ENCODE assay signal across 18 cellular contexts in genomic region chrX:50407976-50408375, GRCh38.
DNase-seq lines count a peak whose midpoint lies in the region; ATAC-seq, FAIRE-seq and TF ChIP-seq lines count a peak whose summit lies in the region.
"Had no signal": no experiment of that assay in that cellular context is flagged by ENCODE, and none has a peak within 500 bp of the region (broad histone marks: within the 10 kb centered on the region; RNA-seq: fewer than 3 reads in every experiment).

No MANE protein-coding gene starts in this region.

- FAIRE-seq in H1 (lab: Jason Lieb, UNC) = no peak
- FAIRE-seq: A204.1, D721Med, G401.6, GM12891, K562 had no signal

- no peak overlapping the region for H2AFZ ChIP-seq in H1 (ENCODE audit: low read length)

- CTCF ChIA-PET in H1 (lab: Charles Lee; ENCODE audit: partially characterized antibody) = interaction anchor here (0.7 to 1.7 kb wide), 9 partner anchors 10 to 274 kb away, joined by 3 to 7 read pairs (median 3); no protein-coding TSS in a partner anchor

- no peaks in the 10 kb centered on the region for H3K9me3 ChIP-seq in H1 (ENCODE audit: insufficient read depth in 2 of 2, low read depth in 1 of 2, low read length in 1 of 2)
- H3K9me3 ChIP-seq: Caco-2 had no signal

- H3K14ac ChIP-seq in H1 (ENCODE audit: insufficient read length) = no peak overlapping the region

- no peak overlapping the region for H2BK15ac ChIP-seq in H1 (ENCODE audit: low read length)

- no peak for TF ChIP-seq EP300 in H1 (IDR thresholded peaks at IDR 0.05; ENCODE audit: borderline replicate concordance in 1 of 2, low read depth in 2 of 2, low read length in 2 of 2)

- no peak overlapping the region for H4K8ac ChIP-seq in H1 (ENCODE audit: extremely low read depth, insufficient read depth, low read length)

- no peak overlapping the region for H3K23ac ChIP-seq in H1 (ENCODE audit: insufficient read length)

- H3K4ac ChIP-seq in H1 (replicated peaks; ENCODE audit: insufficient read length, low read depth, low read length) = no peak overlapping the region

- H3K4me3 ChIP-seq in H7 (ENCODE audit: insufficient read depth, low read depth, low read length) = no peak overlapping the region
- H3K4me3 ChIP-seq in H1 (ENCODE audit: extremely low read depth in 1 of 4, insufficient read depth in 2 of 4, low read depth in 3 of 4, low read length in 4 of 4) = no peak overlapping the region
- H3K4me3 ChIP-seq: K562 had no signal

- no peak overlapping the region for H2BK120ac ChIP-seq in H1 (replicated peaks; ENCODE audit: low read depth, low read length)

- no peak overlapping the region for H3K9ac ChIP-seq in H1 (replicated peaks in 1 of 4; ENCODE audit: extremely low read depth in 1 of 4, low read depth in 3 of 4, low read length in 3 of 4)

- DNase-seq in H7 = peak; percentile 38
- DNase-seq in H1 (ENCODE audit: low read depth in 1 of 2, low spot score in 2 of 2) = peak in 1 of 2 experiments; percentile 2
- peak; percentile 11 for DNase-seq in iPS-NIHi11 (ENCODE audit: low spot score)
- no peak for DNase-seq in left colon
- DNase-seq in amniotic stem cell (lab: John Stamatoyannopoulos, UW) = no peak
- DNase-seq: AML-193; Caco-2; CD4-positive, alpha-beta T cell; GOT3; HCEC 1CT; IMR-90 had no signal

- H3K18ac ChIP-seq in H1 (ENCODE audit: extremely low read depth, low read length) = no peak overlapping the region

- H3K23me2 ChIP-seq in H1 (ENCODE audit: low read depth, low read length) = no peaks in the 10 kb centered on the region

- H4K20me1 ChIP-seq in H1 (replicated peaks in 1 of 2; ENCODE audit: control insufficient read depth in 1 of 2, insufficient read depth in 2 of 2, low read length in 2 of 2) = no peaks in the 10 kb centered on the region

- no peak for TF ChIP-seq POLR2A in H1 (IDR thresholded peaks at IDR 0.05; ENCODE audit: control extremely low read depth in 1 of 2, low read depth in 2 of 2, low read length in 2 of 2)

- H2BK12ac ChIP-seq in H1 (ENCODE audit: low read depth, low read length) = no peak overlapping the region

- H2BK5ac ChIP-seq in H1 (ENCODE audit: low read depth, low read length) = no peak overlapping the region

- TF ChIP-seq RAD21 in H1 (IDR thresholded peaks at IDR 0.05 in 1 of 2, conservative IDR thresholded peaks at IDR 0.05 in 1 of 2; ENCODE audit: low read depth in 2 of 2, low read length in 2 of 2) = peak; percentile 68 to 78

- no peak overlapping the region for H3K4me2 ChIP-seq in H1 (ENCODE audit: insufficient read depth in 1 of 2, low read depth in 2 of 2, low read length in 2 of 2)

- whole genome bisulfite sequencing in H1 (ENCODE audit: extremely low coverage in 1 of 2, insufficient coverage in 1 of 2, insufficient read length in 1 of 2, insufficient replicate concordance in 2 of 2, low coverage in 1 of 2, low lambda C conversion rate in 2 of 2, missing lambda C conversion rate in 1 of 2), 2 experiments = 100% methylated on average over 2 of the region's 2 CpGs; no CpG with 5 or more reads in 1 of the 2 experiments

- H3K36me3 ChIP-seq in H7 (replicated peaks; ENCODE audit: control insufficient read depth, insufficient read depth, low read length) (no peaks in the 10 kb centered on the region; the same call in 1 of the 2 replicates), H1 (ENCODE audit: control insufficient read depth in 2 of 4, insufficient read depth in 4 of 4, low read length in 3 of 4) (peaks cover 0 to 1% (median 0%) of the 10 kb centered on the region in 4 experiments; a peak in 3 of 8 replicates)

- no peaks in the 10 kb centered on the region for H3K79me2 ChIP-seq in H1 (ENCODE audit: control insufficient read depth in 1 of 2, insufficient read depth in 2 of 2, low read length in 2 of 2)

- no peak overlapping the region for H3K56ac ChIP-seq in H1 (replicated peaks; ENCODE audit: insufficient read length, low read depth, low read length)

- H4K5ac ChIP-seq in H1 (ENCODE audit: insufficient read length, low read depth, low read length) = no peak overlapping the region

- POLR2A ChIA-PET in H1 (lab: Charles Lee; ENCODE audit: partially characterized antibody) = no interaction called here

- TF ChIP-seq CTCF in H1 (IDR thresholded peaks at IDR 0.05; ENCODE audit: control extremely low read depth in 1 of 3, insufficient read depth in 1 of 3, low read depth in 1 of 3, low read length in 3 of 3) = peak; percentile 45 to 58 (median 51)

- H3K79me1 ChIP-seq in H1 (ENCODE audit: low read depth, low read length) = no peaks in the 10 kb centered on the region

- H2AK5ac ChIP-seq in H1 (ENCODE audit: low read depth, low read length) = no peak overlapping the region

- no peak overlapping the region for H2BK20ac ChIP-seq in H1 (ENCODE audit: low read length)

- ATAC-seq in left colon = no peak
- ATAC-seq in GM19023 (IDR thresholded peaks at IDR 0.05; ENCODE audit: unreplicated experiment) = no peak
- ATAC-seq: K562 had no signal

- H3K27me3 ChIP-seq in H7 (ENCODE audit: control insufficient read depth, insufficient read depth, low read length) (no peaks in the 10 kb centered on the region), H1 (replicated peaks in 1 of 4; ENCODE audit: control insufficient read depth in 3 of 4, extremely low read depth in 1 of 4, insufficient read depth in 3 of 4, low read length in 3 of 4) (no peaks in the 10 kb centered on the region)

- no peak overlapping the region for H3K27ac ChIP-seq in H1 (ENCODE audit: low read depth, low read length)
- H3K27ac ChIP-seq: C4-2B had no signal

- no peak overlapping the region for H4K91ac ChIP-seq in H1 (replicated peaks; ENCODE audit: insufficient read length, low read length)

- intact Hi-C loops in left colon (cut with DNase I, micrococcal nuclease) = no loop called here

- no peaks in the 10 kb centered on the region for H3K4me1 ChIP-seq in H1 (replicated peaks in 1 of 4; ENCODE audit: control insufficient read depth in 3 of 4, insufficient read depth in 4 of 4, low read length in 3 of 4)

TF ChIP-seq in H1, 55 proteins besides CTCF, POLR2A, EP300 and RAD21:
- TF ChIP-seq BACH1 (IDR thresholded peaks at IDR 0.05; ENCODE audit: low read length) (no peak), BCL11A (IDR thresholded peaks at IDR 0.05; ENCODE audit: low read depth in 2 of 2, low read length in 2 of 2) (no peak), TAF1 (IDR thresholded peaks at IDR 0.05; ENCODE audit: low read depth, low read length) (no peak), GABPA (IDR thresholded peaks at IDR 0.05; ENCODE audit: borderline replicate concordance, insufficient read depth, low read length) (no peak), ATF3 (IDR thresholded peaks at IDR 0.05; ENCODE audit: insufficient read depth, low read depth, low read length) (no peak), SP4 (IDR thresholded peaks at IDR 0.05; ENCODE audit: low read length) (no peak), KDM4A (IDR thresholded peaks at IDR 0.05; ENCODE audit: low read depth, low read length, severe bottlenecking) (no peak), CHD2 (IDR thresholded peaks at IDR 0.05; ENCODE audit: low read length) (no peak), HDAC2 (IDR thresholded peaks at IDR 0.05; ENCODE audit: borderline replicate concordance in 1 of 2, low read depth in 2 of 2, low read length in 2 of 2) (no peak), PHF8 (conservative IDR thresholded peaks at IDR 0.05; ENCODE audit: low read depth, low read length) (no peak), MAX (IDR thresholded peaks at IDR 0.05) (no peak), RFX5 (IDR thresholded peaks at IDR 0.05; ENCODE audit: borderline replicate concordance, low read depth, low read length) (no peak), CTBP2 (IDR thresholded peaks at IDR 0.05; ENCODE audit: borderline replicate concordance, insufficient read depth, insufficient read length, low read length) (no peak), JUN (IDR thresholded peaks at IDR 0.05; ENCODE audit: low read depth, low read length) (no peak), E2F6 (IDR thresholded peaks at IDR 0.05) (no peak), FOSL1 (IDR thresholded peaks at IDR 0.05; ENCODE audit: insufficient read depth, low read depth, low read length) (no peak)

Comparison
In these comparisons a context has a peak if more than half of its experiments do, and no peak if none do; other contexts are left out.
1. DNase-seq: peak in H7 (single experiment) and iPS-NIHi11 (single experiment); none in left colon (0 of 2) and amniotic stem cell (single experiment).